Comparison of ENCODE assay signal across 1 cellular context in the genomic region with DNA sequence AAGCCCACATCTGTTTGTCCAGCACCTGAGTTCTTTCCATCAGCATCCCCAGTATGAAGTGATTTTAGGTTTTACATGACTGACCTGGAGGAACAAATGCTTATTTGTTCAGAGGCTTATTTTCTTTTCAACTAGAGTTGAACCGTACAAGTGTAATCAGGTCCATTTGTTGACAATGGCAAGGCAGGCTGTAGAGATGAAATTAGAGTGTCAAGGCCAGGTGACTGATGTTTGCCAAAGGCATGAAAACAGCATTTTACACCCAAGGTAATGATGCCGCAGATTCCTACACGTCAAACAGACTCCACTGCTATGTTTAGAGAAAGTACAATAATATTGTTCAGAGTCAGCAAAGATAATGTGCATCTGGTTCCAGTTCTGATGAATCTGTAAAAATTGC.
TF ChIP-seq lines count a peak whose summit lies in the region.

No MANE protein-coding gene starts in this region.

TF ChIP-seq in HepG2, 621 proteins besides CTCF, POLR2A, EP300 and RAD21 (continued from another document and continues in another):
- TF ChIP-seq, protein P1, sequence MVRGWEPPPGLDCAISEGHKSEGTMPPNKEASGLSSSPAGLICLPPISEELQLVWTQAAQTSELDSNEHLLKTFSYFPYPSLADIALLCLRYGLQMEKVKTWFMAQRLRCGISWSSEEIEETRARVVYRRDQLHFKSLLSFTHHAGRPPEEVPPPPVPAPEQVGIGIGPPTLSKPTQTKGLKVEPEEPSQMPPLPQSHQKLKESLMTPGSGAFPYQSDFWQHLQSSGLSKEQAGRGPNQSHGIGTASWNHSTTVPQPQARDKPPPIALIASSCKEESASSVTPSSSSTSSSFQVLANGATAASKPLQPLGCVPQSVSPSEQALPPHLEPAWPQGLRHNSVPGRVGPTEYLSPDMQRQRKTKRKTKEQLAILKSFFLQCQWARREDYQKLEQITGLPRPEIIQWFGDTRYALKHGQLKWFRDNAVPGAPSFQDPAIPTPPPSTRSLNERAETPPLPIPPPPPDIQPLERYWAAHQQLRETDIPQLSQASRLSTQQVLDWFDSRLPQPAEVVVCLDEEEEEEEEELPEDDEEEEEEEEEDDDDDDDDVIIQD (CRISPR knock-in tag; IDR thresholded peaks at IDR 0.05; ENCODE audit: low read depth), result 0 out of 2 replicates have a peak, but pooled peaks have one; percentile 24
- TF ChIP-seq KLF12 (CRISPR knock-in tag; IDR thresholded peaks at IDR 0.05; ENCODE audit: borderline replicate concordance) (no peak), ZNF737 (CRISPR knock-in tag; IDR thresholded peaks at IDR 0.05; ENCODE audit: borderline replicate concordance) (no peak), ZNF713 (CRISPR knock-in tag; IDR thresholded peaks at IDR 0.05) (no peak), ZBTB42 (CRISPR knock-in tag; IDR thresholded peaks at IDR 0.05) (no peak), SRF (IDR thresholded peaks at IDR 0.05; ENCODE audit: low read depth, low read length) (no peak), ZSCAN29 (CRISPR knock-in tag; conservative IDR thresholded peaks at IDR 0.05) (no peak), ZNF577 (CRISPR knock-in tag; IDR thresholded peaks at IDR 0.05; ENCODE audit: borderline replicate concordance, low read depth) (no peak), MBNL3 (CRISPR knock-in tag; conservative IDR thresholded peaks at IDR 0.05) (no peak), ETV5 (CRISPR knock-in tag; IDR thresholded peaks at IDR 0.05; ENCODE audit: borderline replicate concordance) (no peak), ZSCAN12 (CRISPR knock-in tag; IDR thresholded peaks at IDR 0.05) (no peak), MTA3 (CRISPR knock-in tag; IDR thresholded peaks at IDR 0.05) (no peak), FOXO1 (CRISPR knock-in tag; IDR thresholded peaks at IDR 0.05) (peak; percentile 91), CC2D1A (CRISPR knock-in tag; IDR thresholded peaks at IDR 0.05) (no peak), ZNF562 (CRISPR knock-in tag; IDR thresholded peaks at IDR 0.05; ENCODE audit: borderline replicate concordance) (no peak), NFYC (CRISPR knock-in tag; IDR thresholded peaks at IDR 0.05) (no peak), PCBP1 (IDR thresholded peaks at IDR 0.05; ENCODE audit: borderline replicate concordance, low read depth, low read length) (no peak), CBX2 (IDR thresholded peaks at IDR 0.05; ENCODE audit: low read depth, low read length) (no peak), CBX2 (CRISPR knock-in tag; IDR thresholded peaks at IDR 0.05; ENCODE audit: low read depth) (no peak), NAIF1 (CRISPR knock-in tag; IDR thresholded peaks at IDR 0.05; ENCODE audit: borderline replicate concordance) (no peak), FOXK1 (CRISPR knock-in tag; IDR thresholded peaks at IDR 0.05; ENCODE audit: borderline replicate concordance, low read depth) (peak; percentile 65; the same call in 1 of the 2 replicates), ZNF451 (CRISPR knock-in tag; IDR thresholded peaks at IDR 0.05) (no peak)
- TF ChIP-seq, protein P2, sequence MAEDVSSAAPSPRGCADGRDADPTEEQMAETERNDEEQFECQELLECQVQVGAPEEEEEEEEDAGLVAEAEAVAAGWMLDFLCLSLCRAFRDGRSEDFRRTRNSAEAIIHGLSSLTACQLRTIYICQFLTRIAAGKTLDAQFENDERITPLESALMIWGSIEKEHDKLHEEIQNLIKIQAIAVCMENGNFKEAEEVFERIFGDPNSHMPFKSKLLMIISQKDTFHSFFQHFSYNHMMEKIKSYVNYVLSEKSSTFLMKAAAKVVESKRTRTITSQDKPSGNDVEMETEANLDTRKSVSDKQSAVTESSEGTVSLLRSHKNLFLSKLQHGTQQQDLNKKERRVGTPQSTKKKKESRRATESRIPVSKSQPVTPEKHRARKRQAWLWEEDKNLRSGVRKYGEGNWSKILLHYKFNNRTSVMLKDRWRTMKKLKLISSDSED (CRISPR knock-in tag; IDR thresholded peaks at IDR 0.05), result no peak
- TF ChIP-seq, protein P3, sequence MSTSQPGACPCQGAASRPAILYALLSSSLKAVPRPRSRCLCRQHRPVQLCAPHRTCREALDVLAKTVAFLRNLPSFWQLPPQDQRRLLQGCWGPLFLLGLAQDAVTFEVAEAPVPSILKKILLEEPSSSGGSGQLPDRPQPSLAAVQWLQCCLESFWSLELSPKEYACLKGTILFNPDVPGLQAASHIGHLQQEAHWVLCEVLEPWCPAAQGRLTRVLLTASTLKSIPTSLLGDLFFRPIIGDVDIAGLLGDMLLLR (CRISPR knock-in tag; IDR thresholded peaks at IDR 0.05), result no peak
- TF ChIP-seq, protein P4, sequence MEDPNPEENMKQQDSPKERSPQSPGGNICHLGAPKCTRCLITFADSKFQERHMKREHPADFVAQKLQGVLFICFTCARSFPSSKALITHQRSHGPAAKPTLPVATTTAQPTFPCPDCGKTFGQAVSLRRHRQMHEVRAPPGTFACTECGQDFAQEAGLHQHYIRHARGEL (CRISPR knock-in tag; IDR thresholded peaks at IDR 0.05), result no peak
- TF ChIP-seq, protein P5, sequence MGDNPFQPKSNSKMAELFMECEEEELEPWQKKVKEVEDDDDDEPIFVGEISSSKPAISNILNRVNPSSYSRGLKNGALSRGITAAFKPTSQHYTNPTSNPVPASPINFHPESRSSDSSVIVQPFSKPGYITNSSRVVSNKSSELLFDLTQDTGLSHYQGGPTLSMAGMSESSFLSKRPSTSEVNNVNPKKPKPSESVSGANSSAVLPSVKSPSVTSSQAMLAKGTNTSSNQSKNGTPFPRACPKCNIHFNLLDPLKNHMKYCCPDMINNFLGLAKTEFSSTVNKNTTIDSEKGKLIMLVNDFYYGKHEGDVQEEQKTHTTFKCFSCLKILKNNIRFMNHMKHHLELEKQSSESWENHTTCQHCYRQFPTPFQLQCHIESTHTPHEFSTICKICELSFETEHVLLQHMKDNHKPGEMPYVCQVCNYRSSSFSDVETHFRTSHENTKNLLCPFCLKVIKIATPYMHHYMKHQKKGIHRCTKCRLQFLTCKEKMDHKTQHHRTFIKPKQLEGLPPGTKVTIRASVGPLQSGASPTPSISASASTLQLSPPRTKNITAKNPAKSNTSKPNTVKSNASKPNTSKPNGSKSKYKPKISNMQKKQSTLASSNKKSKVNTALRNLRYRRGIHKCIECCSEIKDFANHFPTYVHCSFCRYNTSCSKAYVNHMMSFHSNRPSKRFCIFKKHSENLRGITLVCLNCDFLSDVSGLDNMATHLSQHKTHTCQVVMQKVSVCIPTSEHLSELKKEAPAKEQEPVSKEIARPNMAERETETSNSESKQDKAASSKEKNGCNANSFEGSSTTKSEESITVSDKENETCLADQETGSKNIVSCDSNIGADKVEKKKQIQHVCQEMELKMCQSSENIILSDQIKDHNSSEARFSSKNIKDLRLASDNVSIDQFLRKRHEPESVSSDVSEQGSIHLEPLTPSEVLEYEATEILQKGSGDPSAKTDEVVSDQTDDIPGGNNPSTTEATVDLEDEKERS (CRISPR knock-in tag; IDR thresholded peaks at IDR 0.05), result no peak
- TF ChIP-seq, protein P6, sequence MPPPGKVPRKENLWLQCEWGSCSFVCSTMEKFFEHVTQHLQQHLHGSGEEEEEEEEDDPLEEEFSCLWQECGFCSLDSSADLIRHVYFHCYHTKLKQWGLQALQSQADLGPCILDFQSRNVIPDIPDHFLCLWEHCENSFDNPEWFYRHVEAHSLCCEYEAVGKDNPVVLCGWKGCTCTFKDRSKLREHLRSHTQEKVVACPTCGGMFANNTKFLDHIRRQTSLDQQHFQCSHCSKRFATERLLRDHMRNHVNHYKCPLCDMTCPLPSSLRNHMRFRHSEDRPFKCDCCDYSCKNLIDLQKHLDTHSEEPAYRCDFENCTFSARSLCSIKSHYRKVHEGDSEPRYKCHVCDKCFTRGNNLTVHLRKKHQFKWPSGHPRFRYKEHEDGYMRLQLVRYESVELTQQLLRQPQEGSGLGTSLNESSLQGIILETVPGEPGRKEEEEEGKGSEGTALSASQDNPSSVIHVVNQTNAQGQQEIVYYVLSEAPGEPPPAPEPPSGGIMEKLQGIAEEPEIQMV (CRISPR knock-in tag; IDR thresholded peaks at IDR 0.05; ENCODE audit: low read depth), result no peak
- TF ChIP-seq, protein P7, sequence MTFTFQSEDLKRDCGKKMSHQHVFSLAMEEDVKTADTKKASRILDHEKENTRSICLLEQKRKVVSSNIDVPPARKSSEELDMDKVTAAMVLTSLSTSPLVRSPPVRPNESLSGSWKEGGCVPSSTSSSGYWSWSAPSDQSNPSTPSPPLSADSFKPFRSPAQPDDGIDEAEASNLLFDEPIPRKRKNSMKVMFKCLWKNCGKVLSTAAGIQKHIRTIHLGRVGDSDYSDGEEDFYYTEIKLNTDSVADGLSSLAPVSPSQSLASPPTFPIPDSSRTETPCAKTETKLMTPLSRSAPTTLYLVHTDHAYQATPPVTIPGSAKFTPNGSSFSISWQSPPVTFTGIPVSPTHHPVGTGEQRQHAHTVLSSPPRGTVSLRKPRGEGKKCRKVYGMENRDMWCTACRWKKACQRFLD (CRISPR knock-in tag; IDR thresholded peaks at IDR 0.05; ENCODE audit: borderline replicate concordance), result no peak
- TF ChIP-seq, protein P8, sequence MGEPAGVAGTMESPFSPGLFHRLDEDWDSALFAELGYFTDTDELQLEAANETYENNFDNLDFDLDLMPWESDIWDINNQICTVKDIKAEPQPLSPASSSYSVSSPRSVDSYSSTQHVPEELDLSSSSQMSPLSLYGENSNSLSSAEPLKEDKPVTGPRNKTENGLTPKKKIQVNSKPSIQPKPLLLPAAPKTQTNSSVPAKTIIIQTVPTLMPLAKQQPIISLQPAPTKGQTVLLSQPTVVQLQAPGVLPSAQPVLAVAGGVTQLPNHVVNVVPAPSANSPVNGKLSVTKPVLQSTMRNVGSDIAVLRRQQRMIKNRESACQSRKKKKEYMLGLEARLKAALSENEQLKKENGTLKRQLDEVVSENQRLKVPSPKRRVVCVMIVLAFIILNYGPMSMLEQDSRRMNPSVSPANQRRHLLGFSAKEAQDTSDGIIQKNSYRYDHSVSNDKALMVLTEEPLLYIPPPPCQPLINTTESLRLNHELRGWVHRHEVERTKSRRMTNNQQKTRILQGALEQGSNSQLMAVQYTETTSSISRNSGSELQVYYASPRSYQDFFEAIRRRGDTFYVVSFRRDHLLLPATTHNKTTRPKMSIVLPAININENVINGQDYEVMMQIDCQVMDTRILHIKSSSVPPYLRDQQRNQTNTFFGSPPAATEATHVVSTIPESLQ (CRISPR knock-in tag; conservative IDR thresholded peaks at IDR 0.05), result no peak
- TF ChIP-seq, protein P9, sequence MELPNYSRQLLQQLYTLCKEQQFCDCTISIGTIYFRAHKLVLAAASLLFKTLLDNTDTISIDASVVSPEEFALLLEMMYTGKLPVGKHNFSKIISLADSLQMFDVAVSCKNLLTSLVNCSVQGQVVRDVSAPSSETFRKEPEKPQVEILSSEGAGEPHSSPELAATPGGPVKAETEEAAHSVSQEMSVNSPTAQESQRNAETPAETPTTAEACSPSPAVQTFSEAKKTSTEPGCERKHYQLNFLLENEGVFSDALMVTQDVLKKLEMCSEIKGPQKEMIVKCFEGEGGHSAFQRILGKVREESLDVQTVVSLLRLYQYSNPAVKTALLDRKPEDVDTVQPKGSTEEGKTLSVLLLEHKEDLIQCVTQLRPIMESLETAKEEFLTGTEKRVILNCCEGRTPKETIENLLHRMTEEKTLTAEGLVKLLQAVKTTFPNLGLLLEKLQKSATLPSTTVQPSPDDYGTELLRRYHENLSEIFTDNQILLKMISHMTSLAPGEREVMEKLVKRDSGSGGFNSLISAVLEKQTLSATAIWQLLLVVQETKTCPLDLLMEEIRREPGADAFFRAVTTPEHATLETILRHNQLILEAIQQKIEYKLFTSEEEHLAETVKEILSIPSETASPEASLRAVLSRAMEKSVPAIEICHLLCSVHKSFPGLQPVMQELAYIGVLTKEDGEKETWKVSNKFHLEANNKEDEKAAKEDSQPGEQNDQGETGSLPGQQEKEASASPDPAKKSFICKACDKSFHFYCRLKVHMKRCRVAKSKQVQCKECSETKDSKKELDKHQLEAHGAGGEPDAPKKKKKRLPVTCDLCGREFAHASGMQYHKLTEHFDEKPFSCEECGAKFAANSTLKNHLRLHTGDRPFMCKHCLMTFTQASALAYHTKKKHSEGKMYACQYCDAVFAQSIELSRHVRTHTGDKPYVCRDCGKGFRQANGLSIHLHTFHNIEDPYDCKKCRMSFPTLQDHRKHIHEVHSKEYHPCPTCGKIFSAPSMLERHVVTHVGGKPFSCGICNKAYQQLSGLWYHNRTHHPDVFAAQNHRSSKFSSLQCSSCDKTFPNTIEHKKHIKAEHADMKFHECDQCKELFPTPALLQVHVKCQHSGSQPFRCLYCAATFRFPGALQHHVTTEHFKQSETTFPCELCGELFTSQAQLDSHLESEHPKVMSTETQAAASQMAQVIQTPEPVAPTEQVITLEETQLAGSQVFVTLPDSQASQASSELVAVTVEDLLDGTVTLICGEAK (IDR thresholded peaks at IDR 0.05), result no peak
- TF ChIP-seq, protein P9 (CRISPR knock-in tag; IDR thresholded peaks at IDR 0.05), result no peak; the same call in 1 of the 2 replicates
- TF ChIP-seq, protein P10, sequence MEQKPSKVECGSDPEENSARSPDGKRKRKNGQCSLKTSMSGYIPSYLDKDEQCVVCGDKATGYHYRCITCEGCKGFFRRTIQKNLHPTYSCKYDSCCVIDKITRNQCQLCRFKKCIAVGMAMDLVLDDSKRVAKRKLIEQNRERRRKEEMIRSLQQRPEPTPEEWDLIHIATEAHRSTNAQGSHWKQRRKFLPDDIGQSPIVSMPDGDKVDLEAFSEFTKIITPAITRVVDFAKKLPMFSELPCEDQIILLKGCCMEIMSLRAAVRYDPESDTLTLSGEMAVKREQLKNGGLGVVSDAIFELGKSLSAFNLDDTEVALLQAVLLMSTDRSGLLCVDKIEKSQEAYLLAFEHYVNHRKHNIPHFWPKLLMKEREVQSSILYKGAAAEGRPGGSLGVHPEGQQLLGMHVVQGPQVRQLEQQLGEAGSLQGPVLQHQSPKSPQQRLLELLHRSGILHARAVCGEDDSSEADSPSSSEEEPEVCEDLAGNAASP (CRISPR knock-in tag; IDR thresholded peaks at IDR 0.05; ENCODE audit: borderline replicate concordance), result peak; percentile 58; the same call in 1 of the 2 replicates
